ENCODE assay signal across 14 cellular contexts in genomic region chr1:201896951-201897391, GRCh38. TPM values are rescaled to one million over a fixed set of nuclear protein-coding genes. Genes with fewer than 3 reads are reported as not detected.
DNase-seq lines count a peak whose midpoint lies in the region; ATAC-seq and TF ChIP-seq lines count a peak whose summit lies in the region.
"Had no signal": no experiment of that assay in that cellular context is flagged by ENCODE, and none has a peak within 500 bp of the region (broad histone marks: within the 10 kb centered on the region; RNA-seq: fewer than 3 reads in every experiment).

No MANE protein-coding gene starts in this region.

- no peak overlapping the region for H3K4me3 ChIP-seq in KMS-11 (IDR thresholded peaks at IDR 0.05; ENCODE audit: insufficient read depth, low read depth, low read length)

- H3K4me1 Mint-ChIP-seq in chondrocyte (ENCODE audit: low read depth) = peaks cover 70% of the 10 kb centered on the region

- no peaks in the 10 kb centered on the region for H3K79me2 ChIP-seq in KMS-11 (ENCODE audit: insufficient read depth, low read depth)

- TF ChIP-seq CTCF in KMS-11 (conservative IDR thresholded peaks at IDR 0.05; ENCODE audit: low read depth, low read length) (no peak; the same call in 1 of the 2 replicates), chondrocyte (IDR thresholded peaks at IDR 0.05) (peak; percentile 66)

- H3K27me3 Mint-ChIP-seq in chondrocyte (ENCODE audit: low read depth) = no peaks in the 10 kb centered on the region

- in situ Hi-C loops in ACHN (cut with HindIII; ENCODE audit: low pct_ligation_motif_present, low pct_unique_long_range_greater_than_20kb, low sequenced_read_pairs) = no loop called here

- no peaks in the 10 kb centered on the region for H4K20me1 ChIP-seq in KMS-11 (ENCODE audit: insufficient read depth)

- peak overlapping the region; percentile 51; the same call in 1 of the 2 replicates for H2AFZ ChIP-seq in KMS-11 (ENCODE audit: low read depth)

- H3K4me3 Mint-ChIP-seq in chondrocyte (ENCODE audit: unreplicated experiment) = no peak overlapping the region

- no peak overlapping the region for H3K9ac ChIP-seq in KMS-11

- no peaks in the 10 kb centered on the region for H3K9me3 Mint-ChIP-seq in chondrocyte (ENCODE audit: low read depth)

- H3K27ac ChIP-seq in KMS-11 = no peak overlapping the region

- DNase-seq in ACHN = peak; percentile 49
- DNase-seq in chondrocyte (ENCODE audit: low spot score) = no peak
- DNase-seq in left colon = peak in 1 of 2 donors; percentile 61
- DNase-seq in activated T-cell treated with anti-CD3 and anti-CD28 coated beads, Interleukin-2, amount 50 U/mL, for 48 hours = no peak
- no peak for DNase-seq in SK-N-DZ (ENCODE audit: low spot score)
- DNase-seq in dedifferentiated amniotic fluid mesenchymal stem cell (ENCODE audit: extremely low spot score) = no peak
- DNase-seq: activated CD4-positive, alpha-beta T cell treated with anti-CD3 and anti-CD28 coated beads, Interleukin-2, amount 50 U/mL, for 48 hours; C1 segment of cervical spinal cord; central memory CD4-positive, alpha-beta T cell; retina; stimulated activated CD8-positive, alpha-beta memory T cell treated with anti-CD3 and anti-CD28 coated beads, Interleukin-4, amount 100 ng/mL, for 48 hours had no signal

- no peaks in the 10 kb centered on the region for H3K36me3 ChIP-seq in KMS-11 (ENCODE audit: insufficient read depth)

- peaks cover 14% of the 10 kb centered on the region for H3K4me1 ChIP-seq in KMS-11 (ENCODE audit: low read depth, poor library complexity, severe bottlenecking)

- intact Hi-C loops in left colon (cut with DNase I, micrococcal nuclease) = loop anchor here in 1 of 2 donors (10.0 kb wide), 1 partner anchor 78 kb away; no protein-coding TSS in a partner anchor

- H3K36me3 Mint-ChIP-seq in chondrocyte (ENCODE audit: low read depth) = peaks cover 22% of the 10 kb centered on the region

- peak overlapping the region; percentile 89 for H3K27ac Mint-ChIP-seq in chondrocyte (ENCODE audit: unreplicated experiment)

- H3K4me2 ChIP-seq in KMS-11 = no peak overlapping the region; the same call in 1 of the 2 replicates

- no peaks in the 10 kb centered on the region for H3K27me3 ChIP-seq in KMS-11 (ENCODE audit: insufficient read depth, low read depth)

- ATAC-seq in left colon (peak; percentile 15), HG03457 (IDR thresholded peaks at IDR 0.05; ENCODE audit: unreplicated experiment) (no peak)

RNA-seq across cellular contexts. Expression of gene SHISA4, which starts 8.3 kb away (rescaled TPM):
- total RNA-seq in chondrocyte = 29.7 to 39.1 TPM (median 37.7 TPM) in 3 replicates
- 1 to 10 TPM; 1.7 to 2.6 TPM for total RNA-seq in left colon
- 0.80 and 1.4 TPM in 2 replicates for polyA plus RNA-seq in SK-N-DZ (2014; cell fraction: cytosol; rRNA removed)
- 3.4 and 5.6 TPM in 2 replicates for polyA plus RNA-seq in SK-N-DZ (2014; cell fraction: nucleus; rRNA removed)

RNA-seq across cellular contexts. Expression of gene LMOD1, which starts 49.4 kb away (rescaled TPM):
- total RNA-seq in chondrocyte (17.7 to 83.6 TPM (median 80.5 TPM) in 3 replicates), left colon (10 to 100 TPM in 1 of 2 donors, 1 to 10 TPM in 1; 9.4 to 58.4 TPM)
- polyA plus RNA-seq in SK-N-DZ (2014; cell fraction: cytosol; rRNA removed) = not detected in 2 replicates
- not detected in 2 replicates for polyA plus RNA-seq in SK-N-DZ (2014; cell fraction: nucleus; rRNA removed)
- total RNA-seq: HT1080 had no signal

RNA-seq across cellular contexts. Expression of gene TIMM17A, which starts 58.3 kb away (rescaled TPM):
- 62.5 to 69.6 TPM (median 68.5 TPM) in 3 replicates for total RNA-seq in chondrocyte
- 10 to 100 TPM; 53.1 to 60.1 TPM for total RNA-seq in left colon
- 69.5 and 78.5 TPM in 2 replicates for polyA plus RNA-seq in SK-N-DZ (2014; cell fraction: cytosol; rRNA removed)
- polyA plus RNA-seq in SK-N-DZ (2014; cell fraction: nucleus; rRNA removed) = 50.6 TPM in 2 replicates
